9 cellular contexts compared by ENCODE assay signal in the genomic region with DNA sequence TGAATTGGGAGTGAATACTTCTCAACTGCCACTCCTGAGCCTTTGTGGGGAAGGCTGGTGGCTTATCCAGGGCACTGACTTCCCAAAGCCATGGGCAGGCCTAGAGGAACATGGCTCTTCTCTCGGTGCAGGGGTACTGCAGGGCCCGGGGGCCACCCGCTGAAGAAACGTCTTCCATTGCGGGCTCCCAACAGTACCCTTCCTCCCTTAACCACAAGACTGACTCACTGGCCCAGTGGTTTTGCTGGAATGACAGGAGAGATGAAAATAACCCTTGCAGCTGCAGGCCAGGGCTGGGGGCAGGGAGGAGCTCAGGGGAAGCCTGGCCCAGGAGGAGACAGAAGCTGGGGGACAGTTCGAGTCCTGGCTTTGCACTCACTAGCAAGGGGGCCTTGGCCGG. TPM values are rescaled to one million over a fixed set of nuclear protein-coding genes. Genes with fewer than 3 reads are reported as not detected.
DNase-seq lines count a peak whose midpoint lies in the region; ATAC-seq and TF ChIP-seq lines count a peak whose summit lies in the region.
"Had no signal": no experiment of that assay in that cellular context is flagged by ENCODE, and none has a peak within 500 bp of the region (broad histone marks: within the 10 kb centered on the region; RNA-seq: fewer than 3 reads in every experiment).

No MANE protein-coding gene starts in this region.

- peak overlapping the region; percentile 86 for H3K27ac Mint-ChIP-seq in activated T-helper 17 cell treated with anti-CD3 and anti-CD28 coated beads, Interleukin-2, amount 50 U/mL, for 72 hours

- no peaks in the 10 kb centered on the region for H3K27me3 Mint-ChIP-seq in activated T-helper 17 cell treated with anti-CD3 and anti-CD28 coated beads, Interleukin-2, amount 50 U/mL, for 72 hours
- H3K27me3 Mint-ChIP-seq: naive thymus-derived CD8-positive, alpha-beta T cell had no signal

- peaks cover 38% of the 10 kb centered on the region for H3K9me1 ChIP-seq in IMR-90 (ENCODE audit: insufficient read depth, low read length)

- H2AK9ac ChIP-seq in IMR-90 (replicated peaks; ENCODE audit: low read depth, low read length, poor library complexity), result peak overlapping the region; percentile 97

- H2BK20ac ChIP-seq in IMR-90 (ENCODE audit: low read depth, low read length), result peak overlapping the region; percentile 99

- no peak overlapping the region for H3K4me3 ChIP-seq in IMR-90 (ENCODE audit: insufficient read depth, low read depth, low read length)

- peak overlapping the region; percentile 99 for H2BK5ac ChIP-seq in IMR-90 (ENCODE audit: low read depth, low read length, poor library complexity, severe bottlenecking)

- H3K9me3 Mint-ChIP-seq in activated T-helper 17 cell treated with anti-CD3 and anti-CD28 coated beads, Interleukin-2, amount 50 U/mL, for 72 hours, result no peaks in the 10 kb centered on the region
- H3K9me3 Mint-ChIP-seq: naive thymus-derived CD8-positive, alpha-beta T cell had no signal

- 0 out of 2 replicates have a peak, but pooled peaks have one; percentile 6 for TF ChIP-seq CTCF in IMR-90 (conservative IDR thresholded peaks at IDR 0.05; ENCODE audit: low read depth, low read length)

- peaks cover 51% of the 10 kb centered on the region for H3K4me1 ChIP-seq in IMR-90 (ENCODE audit: control insufficient read depth, insufficient read depth, low read length)

- peaks cover 30 to 88% of the 10 kb centered on the region in 2 experiments for H3K79me1 ChIP-seq in IMR-90 (ENCODE audit: low read depth in 1 of 2, low read length in 2 of 2)

- WGBS in IMR-90 (ENCODE audit: extremely low coverage in 2 of 2, insufficient read length in 1 of 2), 2 experiments, result 0% methylated on average over 1 of the region's 7 CpGs; no CpG with 5 or more reads in 1 of the 2 experiments

- peak overlapping the region; percentile 100 for H4K91ac ChIP-seq in IMR-90 (ENCODE audit: insufficient read depth, low read depth, low read length)

- H3K4me3 Mint-ChIP-seq in activated T-helper 17 cell treated with anti-CD3 and anti-CD28 coated beads, Interleukin-2, amount 50 U/mL, for 72 hours, result peak overlapping the region; percentile 21

- peak; percentile 91 for DNase-seq in A172 (ENCODE audit: low spot score)
- DNase-seq in IMR-90, result peak; percentile 97
- DNase-seq in hepatic stellate cell (ENCODE audit: low spot score), result peak; percentile 96
- no peak for DNase-seq in medulla oblongata (ENCODE audit: extremely low spot score)
- DNase-seq: naive thymus-derived CD8-positive, alpha-beta T cell had no signal

- H3K9me3 ChIP-seq in IMR-90 (ENCODE audit: control insufficient read depth, insufficient read depth, low read length), result no peaks in the 10 kb centered on the region

- peak overlapping the region; percentile 71 for H3K4me2 ChIP-seq in IMR-90 (ENCODE audit: low read depth, low read length)

- TF ChIP-seq POLR2A in IMR-90 (IDR thresholded peaks at IDR 0.05; ENCODE audit: low read depth, low read length), result 0 out of 2 replicates have a peak, but pooled peaks have one; percentile 54

- peaks cover 42% of the 10 kb centered on the region for H3K36me3 Mint-ChIP-seq in activated T-helper 17 cell treated with anti-CD3 and anti-CD28 coated beads, Interleukin-2, amount 50 U/mL, for 72 hours (ENCODE audit: low read depth)

- H3K27me3 ChIP-seq in IMR-90 (ENCODE audit: control insufficient read depth, insufficient read depth, low read length), result no peaks in the 10 kb centered on the region

- BruUV-seq in IMR-90 (replicated peaks; lab: Mats Ljungman, UMichigan), result no TSS peak

- peaks cover 19% of the 10 kb centered on the region for H4K20me1 ChIP-seq in IMR-90 (ENCODE audit: insufficient read depth, low read length)

- peak overlapping the region; percentile 70 for H2AFZ ChIP-seq in IMR-90 (replicated peaks; ENCODE audit: low read length, poor library complexity)

- peak overlapping the region; percentile 99 for H2BK120ac ChIP-seq in IMR-90 (ENCODE audit: low read depth, low read length)

- peaks cover 4% of the 10 kb centered on the region for H3K4me1 Mint-ChIP-seq in activated T-helper 17 cell treated with anti-CD3 and anti-CD28 coated beads, Interleukin-2, amount 50 U/mL, for 72 hours

- H3K14ac ChIP-seq in IMR-90 (replicated peaks; ENCODE audit: low read depth, low read length), result peak overlapping the region; percentile 99

- ATAC-seq in IMR-90 (ENCODE audit: low read depth) (peak; percentile 70), HG02623 (IDR thresholded peaks at IDR 0.05; ENCODE audit: unreplicated experiment) (no peak), GM21423 (IDR thresholded peaks at IDR 0.05; ENCODE audit: unreplicated experiment) (no peak), HG02763 (IDR thresholded peaks at IDR 0.05; ENCODE audit: unreplicated experiment) (no peak)
- peak; percentile 57 for ATAC-seq in activated T-helper 17 cell treated with anti-CD3 and anti-CD28 coated beads, Interleukin-2, amount 50 U/mL, for 72 hours (replicated peaks)
- ATAC-seq: naive thymus-derived CD8-positive, alpha-beta T cell had no signal

- peak overlapping the region; percentile 94 for H3K18ac ChIP-seq in IMR-90 (ENCODE audit: low read depth, low read length)

- H3K23ac ChIP-seq in IMR-90 (ENCODE audit: low read depth, low read length), result peak overlapping the region; percentile 97

- peak overlapping the region; percentile 100 for H2AK5ac ChIP-seq in IMR-90 (ENCODE audit: low read depth, low read length)

- POLR2A ChIA-PET in IMR-90 (lab: Charles Lee; ENCODE audit: unreplicated experiment), result interaction anchor here (0.6 to 4.9 kb wide), 4 partner anchors 80 to 140 kb away, joined by 3 to 30 read pairs (median 6); a partner anchor contains a TSS

- peak overlapping the region; percentile 96 for H3K56ac ChIP-seq in IMR-90 (ENCODE audit: extremely low read depth, insufficient read depth, low read length)

- H2BK15ac ChIP-seq in IMR-90 (ENCODE audit: low read depth, low read length), result peak overlapping the region; percentile 98

- peak overlapping the region; percentile 75 for H3K9ac ChIP-seq in IMR-90 (ENCODE audit: low read depth, low read length)

- peak overlapping the region; percentile 99 for H3K4ac ChIP-seq in IMR-90 (ENCODE audit: low read depth, low read length)

- intact Hi-C loops in IMR-90 (cut with micrococcal nuclease), result loop anchor here (5.0 kb wide), 2 partner anchors 51 to 101 kb away; no protein-coding TSS in a partner anchor

- CTCF ChIA-PET in IMR-90 (lab: Yijun Ruan, JAX), result interaction anchor here (3.8 kb wide), 1 partner anchor 167 kb away, joined by 17 read pairs; no protein-coding TSS in a partner anchor

- H4K5ac ChIP-seq in IMR-90 (ENCODE audit: low read depth, low read length), result peak overlapping the region; percentile 93

- peaks cover 5% of the 10 kb centered on the region for H3K36me3 ChIP-seq in IMR-90 (ENCODE audit: control insufficient read depth, insufficient read depth, low read length)

- H3K27ac ChIP-seq in IMR-90 (ENCODE audit: insufficient read depth, low read length), result peak overlapping the region; percentile 96

- dilution Hi-C loops in IMR-90 (cut with HindIII; ENCODE audit: low sequenced_read_pairs, unreplicated experiment), result no loop called here

- in situ Hi-C loops in IMR-90 (cut with MboI; ENCODE audit: low sequenced_read_pairs), result loop anchor here (5.0 kb wide), 1 partner anchor 86 kb away; no protein-coding TSS in a partner anchor

- peak overlapping the region; percentile 93 to 99 for H4K8ac ChIP-seq in IMR-90 (ENCODE audit: low read depth in 2 of 2, low read length in 2 of 2)

- TF ChIP-seq RAD21 in IMR-90 (IDR thresholded peaks at IDR 0.05; ENCODE audit: low read length), result peak; percentile 43

TF ChIP-seq in IMR-90, 13 proteins besides CTCF, POLR2A, EP300 and RAD21 (continues in another document):
- TF ChIP-seq MXI1 (IDR thresholded peaks at IDR 0.05; ENCODE audit: borderline replicate concordance, low read depth, low read length) (no peak), MAZ (IDR thresholded peaks at IDR 0.05; ENCODE audit: borderline replicate concordance, low read depth, low read length) (peak; percentile 86), RCOR1 (IDR thresholded peaks at IDR 0.05; ENCODE audit: insufficient replicate concordance, low read length) (peak; percentile 95), CEBPB (IDR thresholded peaks at IDR 0.05; ENCODE audit: low read depth, low read length) (no peak; the same call in 1 of the 2 replicates), CHD1 (IDR thresholded peaks at IDR 0.05; ENCODE audit: low read depth, low read length) (no peak), BHLHE40 (IDR thresholded peaks at IDR 0.05; ENCODE audit: low read depth, low read length) (peak; percentile 64)
- TF ChIP-seq, protein P1, sequence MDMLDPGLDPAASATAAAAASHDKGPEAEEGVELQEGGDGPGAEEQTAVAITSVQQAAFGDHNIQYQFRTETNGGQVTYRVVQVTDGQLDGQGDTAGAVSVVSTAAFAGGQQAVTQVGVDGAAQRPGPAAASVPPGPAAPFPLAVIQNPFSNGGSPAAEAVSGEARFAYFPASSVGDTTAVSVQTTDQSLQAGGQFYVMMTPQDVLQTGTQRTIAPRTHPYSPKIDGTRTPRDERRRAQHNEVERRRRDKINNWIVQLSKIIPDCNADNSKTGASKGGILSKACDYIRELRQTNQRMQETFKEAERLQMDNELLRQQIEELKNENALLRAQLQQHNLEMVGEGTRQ (IDR thresholded peaks at IDR 0.05; ENCODE audit: low read depth, low read length), result no peak
- TF ChIP-seq, protein P2, sequence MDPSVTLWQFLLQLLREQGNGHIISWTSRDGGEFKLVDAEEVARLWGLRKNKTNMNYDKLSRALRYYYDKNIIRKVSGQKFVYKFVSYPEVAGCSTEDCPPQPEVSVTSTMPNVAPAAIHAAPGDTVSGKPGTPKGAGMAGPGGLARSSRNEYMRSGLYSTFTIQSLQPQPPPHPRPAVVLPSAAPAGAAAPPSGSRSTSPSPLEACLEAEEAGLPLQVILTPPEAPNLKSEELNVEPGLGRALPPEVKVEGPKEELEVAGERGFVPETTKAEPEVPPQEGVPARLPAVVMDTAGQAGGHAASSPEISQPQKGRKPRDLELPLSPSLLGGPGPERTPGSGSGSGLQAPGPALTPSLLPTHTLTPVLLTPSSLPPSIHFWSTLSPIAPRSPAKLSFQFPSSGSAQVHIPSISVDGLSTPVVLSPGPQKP (IDR thresholded peaks at IDR 0.05; ENCODE audit: borderline replicate concordance, low read depth, low read length), result no peak

RNA-seq across cellular contexts. Expression of a gene that starts 13.5 kb away (rescaled TPM):
- total RNA-seq in A172 (2014; rRNA removed; shearing (Covaris generic)), result 9.9 and 24.2 TPM in 2 replicates
- 49.6 and 51.7 TPM in 2 replicates for total RNA-seq in IMR-90 (2012; rRNA removed)
- polyA plus RNA-seq in IMR-90 (2012; rRNA removed), result 166 and 175 TPM in 2 replicates
- 175 and 176 TPM in 2 replicates for polyA plus RNA-seq in IMR-90 (2012; cell fraction: cytosol; rRNA removed)
- polyA plus RNA-seq in IMR-90 (2012; cell fraction: nucleus; rRNA removed; ENCODE audit: low replicate concordance), result 99.2 and 111 TPM in 2 replicates
- total RNA-seq in activated T-helper 17 cell treated with anti-CD3 and anti-CD28 coated beads, Interleukin-2, amount 50 U/mL, for 72 hours, result 100 to 1,000 TPM in 1 of 2 donors, 10 to 100 TPM in 1; 87.9 to 114 TPM

RNA-seq across cellular contexts. Expression of a gene that starts 38.9 kb away (rescaled TPM):
- total RNA-seq in A172 (2014; rRNA removed; shearing (Covaris generic)), result 17.6 and 18.4 TPM in 2 replicates
- total RNA-seq in IMR-90 (2012; rRNA removed), result 1.6 and 1.7 TPM in 2 replicates
- polyA plus RNA-seq in IMR-90 (2012; rRNA removed), result 4.0 and 4.1 TPM in 2 replicates
- polyA plus RNA-seq in IMR-90 (2012; cell fraction: cytosol; rRNA removed), result 2.6 and 4.0 TPM in 2 replicates
- 2.5 and 4.6 TPM in 2 replicates for polyA plus RNA-seq in IMR-90 (2012; cell fraction: nucleus; rRNA removed; ENCODE audit: low replicate concordance)
- 10 to 100 TPM; 12.3 to 18.0 TPM for total RNA-seq in activated T-helper 17 cell treated with anti-CD3 and anti-CD28 coated beads, Interleukin-2, amount 50 U/mL, for 72 hours

Comparison
In these comparisons a context has a peak if more than half of its experiments do, and no peak if none do; other contexts are left out.
1. ATAC-seq: peak in IMR-90 (single experiment) and activated T-helper 17 cell treated with anti-CD3 and anti-CD28 coated beads, Interleukin-2, amount 50 U/mL, for 72 hours (single experiment); none in HG02623 (single experiment), GM21423 (single experiment) and HG02763 (single experiment).